Comparison of ENCODE assay signal across 8 cellular contexts in genomic region chr7:99142727-99143521, GRCh38. TPM values are rescaled to one million over a fixed set of nuclear protein-coding genes. Genes with fewer than 3 reads are reported as not detected.
A peak's percentile ranks its signal among the peaks of the same experiment; 100 is the strongest.
DNase-seq lines count a peak whose midpoint lies in the region; ATAC-seq and TF ChIP-seq lines count a peak whose summit lies in the region.

No MANE protein-coding gene starts in this region.

- H3K4me1 ChIP-seq in BE2C (no peaks in the 10 kb centered on the region), breast epithelium (peaks cover 3 to 9% of the 10 kb centered on the region in 2 donors), skeletal muscle tissue (ENCODE audit: control insufficient read depth in 3 of 3, insufficient read depth in 3 of 3, low read length in 3 of 3) (peaks cover 13 to 19% (median 15%) of the 10 kb centered on the region in 3 donors)

- H3K36me3 ChIP-seq in BE2C (no peaks in the 10 kb centered on the region; the same call in 1 of the 2 replicates), breast epithelium (no peaks in the 10 kb centered on the region), skeletal muscle tissue (ENCODE audit: control insufficient read depth in 3 of 3, insufficient read depth in 3 of 3, low read length in 3 of 3) (no peaks in the 10 kb centered on the region)

- no peak overlapping the region for H3K9ac ChIP-seq in skeletal muscle tissue (ENCODE audit: low read depth in 1 of 3, low read length in 3 of 3)

- intact Hi-C loops in breast epithelium (cut with DNase I; ENCODE audit: low total_unique reads), result no loop called here

- H3K27ac ChIP-seq in breast epithelium (peak overlapping the region; percentile 99 to 100), skeletal muscle tissue (ENCODE audit: low read depth, low read length) (peak overlapping the region; percentile 89)

- H3K9me3 ChIP-seq in BE2C (no peaks in the 10 kb centered on the region), breast epithelium (no peaks in the 10 kb centered on the region), skeletal muscle tissue (ENCODE audit: control insufficient read depth in 3 of 3, low read length in 3 of 3) (no peaks in the 10 kb centered on the region)

- DNase-seq in BE2C (peak; percentile 96), GOT3 (lab: John Stamatoyannopoulos, UW) (peak; percentile 59), NCI-H2171 (lab: John Stamatoyannopoulos, UW) (peak; percentile 93), breast epithelium (ENCODE audit: low spot score in 2 of 2) (peak; percentile 95 to 97), iPS-NIHi11 (ENCODE audit: low spot score) (peak; percentile 82)

- TF ChIP-seq POLR2A in breast epithelium (IDR thresholded peaks at IDR 0.05), result no peak

- H3K4me3 ChIP-seq in BE2C (ENCODE audit: low read depth, low read length) (peak overlapping the region; percentile 34), WI38 (ENCODE audit: low read depth, low read length) (peak overlapping the region; percentile 69), breast epithelium (peak overlapping the region; percentile 82 to 100 (median 100)), skeletal muscle tissue (ENCODE audit: low read length in 3 of 3) (peak overlapping the region; percentile 55 to 70 (median 65))

- H3K27me3 ChIP-seq in BE2C, result 0 out of 2 replicates have a peak, but pooled peaks cover 2% of the 10 kb centered on the region
- no peaks in the 10 kb centered on the region for H3K27me3 ChIP-seq in breast epithelium
- H3K27me3 ChIP-seq in skeletal muscle tissue (ENCODE audit: control insufficient read depth in 3 of 3, insufficient read depth in 3 of 3, low read length in 3 of 3), result no peaks in the 10 kb centered on the region

- ATAC-seq in GM21576 (IDR thresholded peaks at IDR 0.05; ENCODE audit: unreplicated experiment), result no peak

- TF ChIP-seq CTCF in BE2C (IDR thresholded peaks at IDR 0.05; ENCODE audit: low read depth, low read length) (no peak), WI38 (IDR thresholded peaks at IDR 0.05; ENCODE audit: low read depth, low read length) (no peak), breast epithelium (IDR thresholded peaks at IDR 0.05) (no peak)

RNA-seq across cellular contexts. Expression of gene SMURF1, which starts 1.0 kb away (rescaled TPM):
- 6.3 TPM for polyA plus RNA-seq in BE2C (2012; ENCODE audit: insufficient read depth, insufficient read length, low read depth)
- total RNA-seq in breast epithelium (10 to 100 TPM; 20.2 to 28.7 (median 25.9) TPM), skeletal muscle tissue (9.9 TPM)

Comparison
In these comparisons a context has a peak if more than half of its experiments do, and no peak if none do; other contexts are left out.
1. H3K4me3 ChIP-seq: peak in every context shown above with its lines; median percentile 100 in breast epithelium; 69 in WI38; 65 in skeletal muscle tissue; 34 in BE2C.